7 cellular contexts compared by ENCODE assay signal in the genomic region with DNA sequence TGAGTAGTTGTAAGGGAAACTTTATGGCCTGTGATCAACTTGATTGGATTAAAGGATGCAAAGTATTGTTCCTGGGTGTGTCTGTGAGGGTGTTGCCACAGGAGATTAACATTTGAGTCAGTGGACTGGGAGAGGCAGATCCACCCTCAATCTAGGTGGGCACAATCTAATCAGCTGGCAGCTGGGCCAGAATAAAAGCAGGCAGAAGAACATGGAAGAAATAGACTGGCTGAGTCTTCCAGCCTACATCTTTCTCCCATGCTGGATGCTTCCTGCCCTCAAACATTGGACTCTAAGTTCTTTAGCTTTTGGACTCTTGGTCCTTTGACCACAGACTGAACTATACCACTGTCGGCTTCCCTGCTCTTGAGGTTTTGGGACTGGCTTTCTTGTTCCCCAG.
DNase-seq lines count a peak whose midpoint lies in the region; ATAC-seq and TF ChIP-seq lines count a peak whose summit lies in the region.
"Not testable (repeated sequence)": the region's sequence is repeated elsewhere in the genome, so short reads cannot be mapped to it uniquely, and the experiment has no call there.

No MANE protein-coding gene starts in this region.

- POLR2A ChIA-PET in CD8-positive, alpha-beta T cell (lab: Charles Lee) = interaction anchor here (1.0 to 2.0 kb wide), 3 partner anchors 15 to 27 kb away, joined by 3 to 9 read pairs (median 4); no protein-coding TSS in a partner anchor
- POLR2A ChIA-PET in activated CD4-positive, alpha-beta memory T cell treated with anti-CD3 and anti-CD28 coated beads, Interleukin-2, amount 10 ng/mL, durations not matched to agents 7 days and 5 days (lab: Charles Lee) = interaction anchor here (1.0 to 1.9 kb wide), 2 partner anchors 13 to 30 kb away, joined by 3 to 5 read pairs; no protein-coding TSS in a partner anchor

- H3K9me3 Mint-ChIP-seq in CD8-positive, alpha-beta T cell = peaks cover 29% of the 10 kb centered on the region
- peaks cover 42% of the 10 kb centered on the region for H3K9me3 Mint-ChIP-seq in activated CD4-positive, alpha-beta memory T cell treated with anti-CD3 and anti-CD28 coated beads, Interleukin-2, amount 10 ng/mL, durations not matched to agents 7 days and 5 days
- peaks cover 40% of the 10 kb centered on the region for H3K9me3 Mint-ChIP-seq in activated naive CD4-positive, alpha-beta T cell treated with anti-CD3 and anti-CD28 coated beads, Interleukin-2, amount 10 ng/mL, durations not matched to agents 7 days and 5 days
- H3K9me3 Mint-ChIP-seq in effector memory CD8-positive, alpha-beta T cell = peaks cover 9 to 12% of the 10 kb centered on the region in 2 donors
- not testable (repeated sequence) for H3K9me3 Mint-ChIP-seq in natural killer cell

- not testable (repeated sequence) for H3K79me2 ChIP-seq in SU-DHL-6 (ENCODE audit: insufficient read depth, low read length)

- H3F3A ChIP-seq in SU-DHL-6 (ENCODE audit: insufficient read depth) = not testable (repeated sequence)

- H3K4me1 ChIP-seq in CD8-positive, alpha-beta T cell (ENCODE audit: insufficient read depth, low read length) = peaks cover 48% of the 10 kb centered on the region

- not testable (repeated sequence) for H4K20me1 ChIP-seq in SU-DHL-6 (ENCODE audit: low read depth, low read length)

- peaks cover 72% of the 10 kb centered on the region for H3K4me1 Mint-ChIP-seq in CD8-positive, alpha-beta T cell (ENCODE audit: low read depth)
- H3K4me1 Mint-ChIP-seq in activated CD4-positive, alpha-beta memory T cell treated with anti-CD3 and anti-CD28 coated beads, Interleukin-2, amount 10 ng/mL, durations not matched to agents 7 days and 5 days = peaks cover 33% of the 10 kb centered on the region
- peaks cover 36% of the 10 kb centered on the region for H3K4me1 Mint-ChIP-seq in activated naive CD4-positive, alpha-beta T cell treated with anti-CD3 and anti-CD28 coated beads, Interleukin-2, amount 10 ng/mL, durations not matched to agents 7 days and 5 days
- H3K4me1 Mint-ChIP-seq in effector memory CD8-positive, alpha-beta T cell (ENCODE audit: low read depth in 2 of 2) = peaks cover 35 to 54% of the 10 kb centered on the region in 2 donors
- peaks cover 81% of the 10 kb centered on the region in 2 donors for H3K4me1 Mint-ChIP-seq in natural killer cell

- not testable (repeated sequence) for H3K9me3 ChIP-seq in CD8-positive, alpha-beta T cell (ENCODE audit: low read length); SU-DHL-6 (ENCODE audit: insufficient read depth, low read length)
- H3K9me3 ChIP-seq in KOPT-K1 (ENCODE audit: insufficient read depth, low read length, poor library complexity, severe bottlenecking) = peaks cover 55% of the 10 kb centered on the region

- intact Hi-C loops in CD8-positive, alpha-beta T cell (cut with DNase I, micrococcal nuclease) = loop anchor here in 1 of 2 experiments (2.0 to 5.0 kb wide), 3 partner anchors 13 to 146 kb away; a partner anchor contains a TSS
- intact Hi-C loops in natural killer cell (cut with micrococcal nuclease) = not testable (repeated sequence)

- CTCF ChIA-PET in CD8-positive, alpha-beta T cell (lab: Charles Lee) = interaction anchor here (1.0 to 1.7 kb wide), 3 partner anchors 30 to 61 kb away, joined by 3 to 6 read pairs (median 6); no protein-coding TSS in a partner anchor
- CTCF ChIA-PET in activated CD4-positive, alpha-beta memory T cell treated with anti-CD3 and anti-CD28 coated beads, Interleukin-2, amount 10 ng/mL, durations not matched to agents 7 days and 5 days (lab: Charles Lee) = interaction anchor here (1.3 kb wide), 1 partner anchor 19 kb away, joined by 3 read pairs; no protein-coding TSS in a partner anchor
- CTCF ChIA-PET in activated naive CD4-positive, alpha-beta T cell treated with anti-CD3 and anti-CD28 coated beads, Interleukin-2, amount 10 ng/mL, durations not matched to agents 7 days and 5 days (lab: Charles Lee) = not testable (repeated sequence)

- not testable (repeated sequence) for ATAC-seq in CD8-positive, alpha-beta T cell; effector memory CD8-positive, alpha-beta T cell (replicated peaks); natural killer cell

- not testable (repeated sequence) for H3K9ac ChIP-seq in SU-DHL-6 (ENCODE audit: low read length)

- not testable (repeated sequence) for H3K36me3 ChIP-seq in CD8-positive, alpha-beta T cell (ENCODE audit: insufficient read depth, low read length); KOPT-K1 (ENCODE audit: insufficient read depth, low read length); SU-DHL-6 (ENCODE audit: low read length)

- not testable (repeated sequence) for H3K27me3 Mint-ChIP-seq in CD8-positive, alpha-beta T cell (ENCODE audit: low read depth); activated CD4-positive, alpha-beta memory T cell treated with anti-CD3 and anti-CD28 coated beads, Interleukin-2, amount 10 ng/mL, durations not matched to agents 7 days and 5 days; activated naive CD4-positive, alpha-beta T cell treated with anti-CD3 and anti-CD28 coated beads, Interleukin-2, amount 10 ng/mL, durations not matched to agents 7 days and 5 days; effector memory CD8-positive, alpha-beta T cell; natural killer cell (ENCODE audit: low read depth in 2 of 2)

- not testable (repeated sequence) for H3K27me3 ChIP-seq in CD8-positive, alpha-beta T cell (ENCODE audit: insufficient read depth, low read length); SU-DHL-6 (ENCODE audit: low read length)

- not testable (repeated sequence) for TF ChIP-seq CTCF in CD8-positive, alpha-beta T cell (IDR thresholded peaks at IDR 0.05); SU-DHL-6 (IDR thresholded peaks at IDR 0.05; ENCODE audit: insufficient read depth, low read length, poor library complexity, severe bottlenecking); natural killer cell (IDR thresholded peaks at IDR 0.05)

- H3K4me3 Mint-ChIP-seq in CD8-positive, alpha-beta T cell; activated CD4-positive, alpha-beta memory T cell treated with anti-CD3 and anti-CD28 coated beads, Interleukin-2, amount 10 ng/mL, durations not matched to agents 7 days and 5 days; activated naive CD4-positive, alpha-beta T cell treated with anti-CD3 and anti-CD28 coated beads, Interleukin-2, amount 10 ng/mL, durations not matched to agents 7 days and 5 days: not testable (repeated sequence)
- H3K4me3 Mint-ChIP-seq in effector memory CD8-positive, alpha-beta T cell = peak overlapping the region; percentile 68 to 72
- peak overlapping the region; percentile 77 for H3K4me3 Mint-ChIP-seq in natural killer cell

- H3K4me3 ChIP-seq in CD8-positive, alpha-beta T cell (ENCODE audit: low read depth, low read length); SU-DHL-6 (ENCODE audit: insufficient read depth, low read length, poor library complexity, severe bottlenecking): not testable (repeated sequence)

- H3K27ac Mint-ChIP-seq in CD8-positive, alpha-beta T cell = peak overlapping the region; percentile 95
- H3K27ac Mint-ChIP-seq in activated CD4-positive, alpha-beta memory T cell treated with anti-CD3 and anti-CD28 coated beads, Interleukin-2, amount 10 ng/mL, durations not matched to agents 7 days and 5 days = peak overlapping the region; percentile 89
- H3K27ac Mint-ChIP-seq in activated naive CD4-positive, alpha-beta T cell treated with anti-CD3 and anti-CD28 coated beads, Interleukin-2, amount 10 ng/mL, durations not matched to agents 7 days and 5 days = peak overlapping the region; percentile 96
- peak overlapping the region; percentile 97 to 98 for H3K27ac Mint-ChIP-seq in effector memory CD8-positive, alpha-beta T cell
- peak overlapping the region; percentile 99 for H3K27ac Mint-ChIP-seq in natural killer cell

- H3K27ac ChIP-seq in CD8-positive, alpha-beta T cell (ENCODE audit: low read depth, low read length) = not testable (repeated sequence)
- H3K27ac ChIP-seq in KOPT-K1 (ENCODE audit: low read depth, low read length, poor library complexity, severe bottlenecking) = peak overlapping the region; percentile 97
- peak overlapping the region; percentile 90; the same call in 1 of the 2 replicates for H3K27ac ChIP-seq in SU-DHL-6 (ENCODE audit: low read depth, low read length)

- not testable (repeated sequence) for H2AFZ ChIP-seq in SU-DHL-6 (ENCODE audit: low read depth, low read length, severe bottlenecking)

- not testable (repeated sequence) for H3K9me2 ChIP-seq in SU-DHL-6 (replicated peaks; ENCODE audit: insufficient read depth, low read length)

- not testable (repeated sequence) for H3K4me2 ChIP-seq in SU-DHL-6 (ENCODE audit: low read depth, low read length, poor library complexity, severe bottlenecking)

- not testable (repeated sequence) for DNase-seq in CD8-positive, alpha-beta T cell; activated CD4-positive, alpha-beta memory T cell treated with anti-CD3 and anti-CD28 coated beads, Interleukin-2, amount 10 ng/mL, durations not matched to agents 7 days and 5 days; activated naive CD4-positive, alpha-beta T cell treated with anti-CD3 and anti-CD28 coated beads, Interleukin-2, amount 10 ng/mL, durations not matched to agents 7 days and 5 days; effector memory CD8-positive, alpha-beta T cell; natural killer cell

- peaks cover 16% of the 10 kb centered on the region for H3K36me3 Mint-ChIP-seq in CD8-positive, alpha-beta T cell
- H3K36me3 Mint-ChIP-seq in activated CD4-positive, alpha-beta memory T cell treated with anti-CD3 and anti-CD28 coated beads, Interleukin-2, amount 10 ng/mL, durations not matched to agents 7 days and 5 days (ENCODE audit: low read depth) = peaks cover 43% of the 10 kb centered on the region
- H3K36me3 Mint-ChIP-seq in activated naive CD4-positive, alpha-beta T cell treated with anti-CD3 and anti-CD28 coated beads, Interleukin-2, amount 10 ng/mL, durations not matched to agents 7 days and 5 days = peaks cover 42% of the 10 kb centered on the region
- H3K36me3 Mint-ChIP-seq in effector memory CD8-positive, alpha-beta T cell (ENCODE audit: insufficient read depth) = peaks cover 13% of the 10 kb centered on the region
- peaks cover 21% of the 10 kb centered on the region for H3K36me3 Mint-ChIP-seq in natural killer cell
